ENCODE assay signal across 28 cellular contexts in genomic region chr12:100899301-100899700, GRCh38.
"Had no signal": no experiment of that assay in that cellular context is flagged by ENCODE, and none has a peak within 500 bp of the region (broad histone marks: within the 10 kb centered on the region; RNA-seq: fewer than 3 reads in every experiment).

No MANE protein-coding gene starts in this region.

- H3K27me3 ChIP-seq: adrenal gland, MG63 had no signal

- H3K4me3 ChIP-seq: adrenal gland, MG63 had no signal

- H3K27ac ChIP-seq: adrenal gland had no signal

- H3K36me3 ChIP-seq: adrenal gland, MG63 had no signal

- ATAC-seq: activated CD4-positive, alpha-beta T cell treated with anti-CD3 and anti-CD28 coated beads for 36 hours; Panc1; Right ventricle myocardium inferior; T-cell had no signal

- DNase-seq: activated CD4-positive, alpha-beta memory T cell treated with anti-CD3 and anti-CD28 coated beads, Interleukin-2, amount 10 ng/mL, durations not matched to agents 7 days and 5 days; activated CD4-positive, alpha-beta T cell treated with anti-CD3 and anti-CD28 coated beads for 36 hours; activated CD4-positive, alpha-beta T cell treated with anti-CD3 and anti-CD28 coated beads, Interleukin-2, amount 50 U/mL, for 1 hour; activated CD4-positive, CD25-positive, alpha-beta regulatory T cell; activated CD8-positive, alpha-beta memory T cell treated with anti-CD3 and anti-CD28 coated beads, Interleukin-2, amount 50 U/mL, for 4 hours; activated naive CD4-positive, alpha-beta T cell treated with anti-CD3 and anti-CD28 coated beads, Interleukin-2, amount 50 U/mL, for 16 hours; activated naive CD8-positive, alpha-beta T cell treated with anti-CD3 and anti-CD28 coated beads, Interleukin-2, amount 10 ng/mL, durations not matched to agents 7 days and 5 days; adrenal gland; anterior cingulate cortex; cerebellar nuclear complex; MG63; MV-4-11; NCI-H1092 treated with DMSO at 0.1 percent for 48 hours; NCI-H1417 treated with DMSO at 0.1 percent for 48 hours; NCI-H1694; NCI-H2029; NCI-H2107; NCI-H345; NCI-H510A treated with DMSO at 0.1 percent for 48 hours; NCI-H774; NK-92 treated with Interleukin-12 subunit alpha and Interleukin-12 subunit beta, amount 100 ng/mL, for 24 hours; OCI-M1; RPMI8226; T-cell; T-helper 2 cell; T1000 had no signal

- H3K4me1 ChIP-seq: adrenal gland had no signal

- H3K9me3 ChIP-seq: adrenal gland, MG63 had no signal
